Comparison of ENCODE assay signal across 9 cellular contexts in the genomic region with DNA sequence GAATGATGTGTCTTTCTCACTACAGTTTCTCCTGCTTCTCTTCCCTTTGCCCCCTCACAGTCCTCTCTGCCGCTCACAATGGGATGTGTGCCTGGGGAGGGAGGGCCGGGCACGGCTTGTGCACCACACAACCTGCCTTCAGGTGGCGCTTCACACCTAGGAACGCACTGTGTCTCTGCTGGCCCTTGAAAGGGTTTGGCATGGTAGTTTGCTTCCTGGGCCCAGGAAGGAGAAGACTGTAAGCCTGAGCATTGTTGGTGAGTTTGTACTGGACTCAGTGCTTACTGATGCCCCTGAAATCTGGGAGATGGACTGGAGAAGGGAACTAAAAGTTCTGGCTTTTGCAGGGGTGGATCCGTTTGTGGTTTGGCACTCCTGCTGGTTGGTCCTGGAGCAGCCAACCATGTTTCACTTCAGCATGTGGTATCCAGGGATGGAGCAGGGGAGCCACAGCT. TPM values are rescaled to one million over a fixed set of nuclear protein-coding genes. Genes with fewer than 3 reads are reported as not detected.
A peak's percentile ranks its signal among the peaks of the same experiment; 100 is the strongest.
DNase-seq lines count a peak whose midpoint lies in the region; ATAC-seq and TF ChIP-seq lines count a peak whose summit lies in the region.
"Had no signal": no experiment of that assay in that cellular context is flagged by ENCODE, and none has a peak within 500 bp of the region (broad histone marks: within the 10 kb centered on the region; RNA-seq: fewer than 3 reads in every experiment).

No MANE protein-coding gene starts in this region.

- H3K27ac ChIP-seq in C4-2B (no peak overlapping the region), WERI-Rb-1 (no peak overlapping the region), left lung (no peak overlapping the region)

- H3K27me3 ChIP-seq in WERI-Rb-1 (ENCODE audit: insufficient read depth, low read depth, severe bottlenecking) = no peaks in the 10 kb centered on the region
- H3K27me3 ChIP-seq in left lung = no peaks in the 10 kb centered on the region

- H3K9me3 ChIP-seq in WERI-Rb-1 (ENCODE audit: severe bottlenecking) (no peaks in the 10 kb centered on the region), left lung (no peaks in the 10 kb centered on the region)

- peak; percentile 14 for DNase-seq in HCEC 1CT
- DNase-seq in WERI-Rb-1 = peak; percentile 46
- peak in 1 of 2 donors; percentile 61 for DNase-seq in left lung
- DNase-seq in NCI-H2081 treated with DMSO at 0.1 percent for 48 hours (lab: John Stamatoyannopoulos, UW) = no peak
- no peak for DNase-seq in NCI-H187 (lab: John Stamatoyannopoulos, UW)
- DNase-seq in NCI-H1694 (lab: John Stamatoyannopoulos, UW) = no peak
- DNase-seq: stimulated activated CD4-positive, alpha-beta T cell treated with anti-CD3 and anti-CD28 coated beads, Interleukin-1b, Interleukin-23, amount 100 ng/mL, for 48 hours had no signal

- peaks cover 58% of the 10 kb centered on the region for H3K36me3 ChIP-seq in WERI-Rb-1
- H3K36me3 ChIP-seq in left lung = no peaks in the 10 kb centered on the region

- peaks cover 0 to 12% of the 10 kb centered on the region in 2 donors for H3K4me1 ChIP-seq in left lung

- H3K4me3 ChIP-seq in WERI-Rb-1 (ENCODE audit: low read depth, low read length) (no peak overlapping the region), left lung (no peak overlapping the region)

- ATAC-seq in left lung (peak; percentile 77), HG03045 (IDR thresholded peaks at IDR 0.05; ENCODE audit: unreplicated experiment) (no peak)

- TF ChIP-seq CTCF in C4-2B (conservative IDR thresholded peaks at IDR 0.05) (peak; percentile 52), WERI-Rb-1 (IDR thresholded peaks at IDR 0.05; ENCODE audit: low read depth, low read length) (peak; percentile 80), left lung (IDR thresholded peaks at IDR 0.05) (peak in 1 of 2 donors; percentile 22)

- intact Hi-C loops in left lung (cut with DNase I) = no loop called here

RNA-seq across cellular contexts. Expression of a gene that starts 9.2 kb away (rescaled TPM):
- total RNA-seq in left lung = 10 to 100 TPM in 1 of 2 donors, 1 to 10 TPM in 1; 6.9 to 14.3 TPM

RNA-seq across cellular contexts. Expression of a gene that starts 58.1 kb away (rescaled TPM):
- not detected for total RNA-seq in left lung

Comparison
In these comparisons a context has a peak if more than half of its experiments do, and no peak if none do; other contexts are left out.
1. DNase-seq: peak in HCEC 1CT (single experiment) and WERI-Rb-1 (single experiment); none in NCI-H2081 treated with DMSO at 0.1 percent for 48 hours (single experiment), NCI-H187 (0 of 2) and NCI-H1694 (single experiment).